1 cellular context compared by ENCODE assay signal in the genomic region with DNA sequence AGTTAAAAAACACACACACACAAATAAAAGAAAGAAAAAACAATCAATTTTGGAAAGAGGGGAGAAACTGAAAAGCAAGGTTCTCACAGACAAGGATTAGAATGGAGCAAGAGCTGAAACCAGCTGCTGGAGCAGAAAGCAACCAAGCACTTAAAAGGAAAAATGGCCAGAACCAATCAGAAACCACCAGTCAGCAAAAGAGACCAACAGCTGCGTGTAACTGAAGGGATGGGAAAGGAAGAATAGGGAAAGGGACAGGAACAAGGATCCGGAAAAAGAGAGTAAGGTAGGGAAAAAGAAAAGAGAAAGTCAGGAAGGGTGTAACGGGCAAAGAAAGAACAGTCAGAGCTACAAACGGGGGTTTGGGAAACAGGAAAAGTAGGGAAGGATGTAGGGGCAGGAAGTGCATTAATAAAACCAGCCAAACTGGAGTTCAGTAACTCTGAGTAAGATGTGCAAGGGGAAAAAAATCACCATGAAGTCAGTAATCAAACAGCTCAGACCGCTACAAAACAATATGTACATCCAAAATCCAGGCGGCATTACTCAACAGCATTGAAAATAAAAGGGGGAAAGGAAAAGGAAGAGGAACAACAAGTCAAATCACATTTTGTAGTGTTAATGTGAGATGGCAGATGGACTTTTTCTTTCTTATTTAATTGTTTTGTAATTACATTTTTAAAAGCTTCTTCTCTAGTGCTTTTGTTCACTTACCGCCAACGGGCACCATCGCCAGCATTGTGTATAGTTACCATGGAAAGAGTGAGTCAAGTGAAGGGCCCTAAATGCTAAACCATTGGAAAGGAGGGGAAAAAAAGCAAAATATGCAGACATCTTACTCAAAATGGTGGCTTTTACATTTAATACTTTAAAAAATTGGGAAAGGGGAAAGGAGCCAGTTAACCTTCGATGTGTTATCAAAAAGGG.
TF ChIP-seq lines count a peak whose summit lies in the region.

No MANE protein-coding gene starts in this region.

TF ChIP-seq in K562, 482 proteins besides CTCF, POLR2A, EP300 and RAD21 (continued from another document):
- TF ChIP-seq ZNF316 (IDR thresholded peaks at IDR 0.05) (peak; percentile 70; the same call in 1 of the 2 replicates), SMARCA5 (IDR thresholded peaks at IDR 0.05) (no peak), ZBTB7A (IDR thresholded peaks at IDR 0.05; ENCODE audit: borderline replicate concordance, control insufficient read depth, low read depth, low read length) (no peak), SAFB (IDR thresholded peaks at IDR 0.05; ENCODE audit: borderline replicate concordance, low read depth, low read length) (no peak), TCF7L2 (IDR thresholded peaks at IDR 0.05; ENCODE audit: low read depth, low read length) (no peak)
